In the genomic region with DNA sequence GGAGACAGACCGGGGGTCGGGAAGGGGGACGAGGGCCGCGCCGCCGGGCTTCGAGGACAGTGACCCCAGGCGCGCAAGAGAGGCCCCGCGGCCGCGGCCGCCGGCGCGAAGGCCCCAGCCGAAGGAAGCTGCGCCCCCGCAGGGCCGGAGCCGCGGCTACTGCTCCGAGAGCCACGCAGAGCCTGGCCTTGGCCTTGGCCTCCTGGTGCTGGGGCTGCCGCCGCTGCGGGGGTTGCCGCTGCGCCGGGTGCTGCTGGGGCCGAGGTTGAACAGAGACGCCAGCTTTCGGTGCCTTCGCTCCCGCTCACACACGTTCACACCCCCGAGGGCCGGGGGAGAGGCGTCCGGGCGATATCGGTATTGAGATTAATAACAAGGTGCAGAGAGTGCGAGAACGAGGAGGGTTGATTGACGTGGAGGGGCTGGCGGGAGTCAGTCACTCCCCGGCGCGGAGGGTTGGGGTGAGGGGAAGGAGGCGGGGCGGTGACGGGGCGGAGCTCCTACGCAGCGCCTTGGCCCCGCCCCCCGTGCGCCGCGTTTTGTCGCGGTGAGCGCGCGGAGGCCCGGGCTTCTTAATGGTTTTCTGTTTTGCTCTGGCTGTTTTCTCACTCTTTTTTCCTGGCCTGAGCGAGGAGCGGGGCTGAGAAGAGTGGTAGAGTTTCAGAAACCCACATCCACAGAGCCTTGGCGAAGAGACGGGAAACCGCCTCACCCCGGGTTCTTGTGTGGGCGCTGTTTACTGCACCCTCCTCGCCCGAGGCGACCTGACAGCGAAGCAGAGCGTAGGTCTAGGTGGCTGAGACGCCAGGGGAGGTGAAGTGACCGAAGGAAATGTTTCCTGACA, we compare ENCODE assay signal across 8 cellular contexts. TPM values are rescaled to one million over a fixed set of nuclear protein-coding genes. Genes with fewer than 3 reads are reported as not detected.
DNase-seq lines count a peak whose midpoint lies in the region; ATAC-seq and TF ChIP-seq lines count a peak whose summit lies in the region.

No MANE protein-coding gene starts in this region.

- no peaks in the 10 kb centered on the region for H3K27me3 ChIP-seq in OCI-LY1 (ENCODE audit: insufficient read depth, low read length)

- H3K4me2 ChIP-seq in OCI-LY1 (ENCODE audit: low read length): peak overlapping the region; percentile 72

- peaks cover 45% of the 10 kb centered on the region for H3K4me1 ChIP-seq in OCI-LY1 (ENCODE audit: insufficient read depth, low read length, severe bottlenecking)

- H3K9me2 ChIP-seq in OCI-LY1 (ENCODE audit: low read depth, low read length): no peaks in the 10 kb centered on the region

- H3F3A ChIP-seq in OCI-LY1 (ENCODE audit: insufficient read depth, low read length): no peaks in the 10 kb centered on the region; the same call in 1 of the 2 replicates

- peak overlapping the region; percentile 83 for H3K4me3 ChIP-seq in OCI-LY1 (ENCODE audit: low read depth, low read length, poor library complexity, severe bottlenecking)

- H3K9me3 ChIP-seq in OCI-LY1 (ENCODE audit: low read length): no peaks in the 10 kb centered on the region

- H3K79me2 ChIP-seq in OCI-LY1 (ENCODE audit: insufficient read depth, low read length): peaks cover 34% of the 10 kb centered on the region

- H3K9ac ChIP-seq in OCI-LY1 (ENCODE audit: low read length): peak overlapping the region; percentile 73

- DNase-seq in DMS 273 (lab: John Stamatoyannopoulos, UW; ENCODE audit: unreplicated experiment) (peak; percentile 92), HUDEP-2 (lab: John Stamatoyannopoulos, UW; ENCODE audit: unreplicated experiment in 76 of 76) (peak; percentile 4 to 97 (median 86)), activated T-cell treated with anti-CD3 and anti-CD28 coated beads for 1 hour (ENCODE audit: low read depth) (peak; percentile 94), epidermal melanocyte (ENCODE audit: insufficient read length, low spot score) (peak; percentile 75), mucosa of gallbladder (ENCODE audit: low spot score) (peak; percentile 93)
- peak; percentile 86 to 89 for DNase-seq in stimulated activated CD8-positive, alpha-beta memory T cell treated with anti-CD3 and anti-CD28 coated beads, Interleukin-4, amount 100 ng/mL, for 4 hours (ENCODE audit: low read depth in 2 of 2, low spot score in 1 of 2)

- no peaks in the 10 kb centered on the region for H4K20me1 ChIP-seq in OCI-LY1 (ENCODE audit: insufficient read depth, low read length)

- H3K36me3 ChIP-seq in OCI-LY1 (ENCODE audit: insufficient read depth, low read length): no peaks in the 10 kb centered on the region

- no peak overlapping the region for H2AFZ ChIP-seq in OCI-LY1 (ENCODE audit: low read length)

- ATAC-seq in GM21390 (IDR thresholded peaks at IDR 0.05; ENCODE audit: unreplicated experiment): peak; percentile 75

- TF ChIP-seq CTCF in OCI-LY1 (IDR thresholded peaks at IDR 0.05; ENCODE audit: low read length): no peak

- peak overlapping the region; percentile 86 for H3K27ac ChIP-seq in OCI-LY1 (ENCODE audit: low read depth, low read length, poor library complexity, severe bottlenecking)

RNA-seq across cellular contexts. Expression of gene CNOT6L, which starts 0.9 kb away (rescaled TPM):
- 43.2 TPM for total RNA-seq in mucosa of gallbladder

RNA-seq across cellular contexts. Expression of gene MRPL1, which starts 42.6 kb away (rescaled TPM):
- 22.1 TPM for total RNA-seq in mucosa of gallbladder

Comparison
In these comparisons a context has a peak if more than half of its experiments do, and no peak if none do; other contexts are left out.
1. Peak in every context shown above with its lines: DNase-seq, ATAC-seq, H3K4me3 ChIP-seq and H3K27ac ChIP-seq.